Comparison of ENCODE assay signal across 1 cellular context in the genomic region with DNA sequence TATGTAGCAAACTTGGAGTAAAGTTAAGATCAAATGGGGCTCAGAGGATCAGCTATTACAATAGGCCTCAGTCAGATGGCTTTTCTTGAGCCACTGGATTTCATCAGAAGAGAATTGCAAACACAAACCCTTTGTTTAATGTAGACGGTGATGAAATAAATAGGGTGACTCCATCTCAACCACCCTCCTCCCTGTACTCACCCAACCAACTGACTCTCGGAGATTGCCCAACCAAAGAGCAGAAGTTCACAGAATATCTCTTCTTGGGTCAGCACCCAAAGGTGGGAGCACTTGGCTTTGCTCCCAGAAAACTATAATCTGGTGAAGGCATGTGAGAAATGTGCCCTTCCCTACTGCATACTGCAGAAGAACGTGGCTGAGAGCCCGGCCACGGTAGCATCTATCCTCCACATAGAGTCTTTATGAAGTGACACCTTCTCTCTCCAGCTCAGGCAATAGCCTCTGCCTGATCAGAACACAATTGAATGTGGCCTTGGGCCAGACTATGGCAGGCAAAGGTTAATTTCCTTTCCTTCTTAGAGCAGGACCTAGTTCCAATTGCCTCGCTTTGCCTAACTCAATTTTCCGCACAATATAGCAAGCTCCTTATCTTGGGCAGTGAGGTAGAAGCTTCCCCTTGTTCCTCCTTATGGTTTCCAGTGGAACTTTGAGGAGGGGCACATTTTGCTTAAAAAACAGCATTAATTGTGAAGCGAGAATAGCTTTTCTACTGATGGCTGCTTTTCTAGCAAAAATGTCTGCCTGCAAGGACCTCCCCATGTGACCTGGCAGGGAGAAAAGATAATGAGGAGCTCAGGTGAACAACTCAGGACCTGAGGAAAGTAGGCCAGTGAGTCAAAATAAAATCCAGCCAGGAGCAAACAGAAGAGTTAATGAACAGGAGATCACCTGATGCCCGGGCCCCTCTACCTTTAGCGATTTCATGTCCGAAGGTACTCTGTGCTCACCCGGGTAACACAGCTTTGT.
TF ChIP-seq lines count a peak whose summit lies in the region.

No MANE protein-coding gene starts in this region.

TF ChIP-seq in HepG2, 621 proteins besides CTCF, POLR2A, EP300 and RAD21 (continued from another document and continues in another):
- TF ChIP-seq, protein P1, sequence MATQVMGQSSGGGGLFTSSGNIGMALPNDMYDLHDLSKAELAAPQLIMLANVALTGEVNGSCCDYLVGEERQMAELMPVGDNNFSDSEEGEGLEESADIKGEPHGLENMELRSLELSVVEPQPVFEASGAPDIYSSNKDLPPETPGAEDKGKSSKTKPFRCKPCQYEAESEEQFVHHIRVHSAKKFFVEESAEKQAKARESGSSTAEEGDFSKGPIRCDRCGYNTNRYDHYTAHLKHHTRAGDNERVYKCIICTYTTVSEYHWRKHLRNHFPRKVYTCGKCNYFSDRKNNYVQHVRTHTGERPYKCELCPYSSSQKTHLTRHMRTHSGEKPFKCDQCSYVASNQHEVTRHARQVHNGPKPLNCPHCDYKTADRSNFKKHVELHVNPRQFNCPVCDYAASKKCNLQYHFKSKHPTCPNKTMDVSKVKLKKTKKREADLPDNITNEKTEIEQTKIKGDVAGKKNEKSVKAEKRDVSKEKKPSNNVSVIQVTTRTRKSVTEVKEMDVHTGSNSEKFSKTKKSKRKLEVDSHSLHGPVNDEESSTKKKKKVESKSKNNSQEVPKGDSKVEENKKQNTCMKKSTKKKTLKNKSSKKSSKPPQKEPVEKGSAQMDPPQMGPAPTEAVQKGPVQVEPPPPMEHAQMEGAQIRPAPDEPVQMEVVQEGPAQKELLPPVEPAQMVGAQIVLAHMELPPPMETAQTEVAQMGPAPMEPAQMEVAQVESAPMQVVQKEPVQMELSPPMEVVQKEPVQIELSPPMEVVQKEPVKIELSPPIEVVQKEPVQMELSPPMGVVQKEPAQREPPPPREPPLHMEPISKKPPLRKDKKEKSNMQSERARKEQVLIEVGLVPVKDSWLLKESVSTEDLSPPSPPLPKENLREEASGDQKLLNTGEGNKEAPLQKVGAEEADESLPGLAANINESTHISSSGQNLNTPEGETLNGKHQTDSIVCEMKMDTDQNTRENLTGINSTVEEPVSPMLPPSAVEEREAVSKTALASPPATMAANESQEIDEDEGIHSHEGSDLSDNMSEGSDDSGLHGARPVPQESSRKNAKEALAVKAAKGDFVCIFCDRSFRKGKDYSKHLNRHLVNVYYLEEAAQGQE (IDR thresholded peaks at IDR 0.05; ENCODE audit: borderline replicate concordance in 1 of 2, low read depth in 1 of 2, low read length in 2 of 2): peak in 1 of 2 experiments; percentile 62; a peak in 1 of 4 replicates
- TF ChIP-seq ZNF337 (CRISPR knock-in tag; IDR thresholded peaks at IDR 0.05; ENCODE audit: borderline replicate concordance, low read depth) (no peak), ZC3H13 (CRISPR knock-in tag; IDR thresholded peaks at IDR 0.05) (no peak), ZFX (CRISPR knock-in tag; IDR thresholded peaks at IDR 0.05; ENCODE audit: low read depth) (no peak), MED8 (CRISPR knock-in tag; IDR thresholded peaks at IDR 0.05; ENCODE audit: insufficient replicate concordance) (peak; percentile 72), NFIB (CRISPR knock-in tag; IDR thresholded peaks at IDR 0.05; ENCODE audit: borderline replicate concordance) (no peak), EHMT2 (IDR thresholded peaks at IDR 0.05; ENCODE audit: borderline replicate concordance, low read depth, low read length) (peak; percentile 97), ZNF567 (CRISPR knock-in tag; IDR thresholded peaks at IDR 0.05; ENCODE audit: borderline replicate concordance) (peak; percentile 35; the same call in 1 of the 2 replicates), ZNF263 (CRISPR knock-in tag; IDR thresholded peaks at IDR 0.05) (peak; percentile 100), ZNF253 (CRISPR knock-in tag; IDR thresholded peaks at IDR 0.05; ENCODE audit: borderline replicate concordance) (no peak; the same call in 1 of the 2 replicates), MED13 (CRISPR knock-in tag; IDR thresholded peaks at IDR 0.05) (peak; percentile 89), ZNF205 (CRISPR knock-in tag; IDR thresholded peaks at IDR 0.05) (peak; percentile 83; the same call in 1 of the 2 replicates), ZNF761 (CRISPR knock-in tag; conservative IDR thresholded peaks at IDR 0.05) (no peak), ZNF232 (CRISPR knock-in tag; IDR thresholded peaks at IDR 0.05; ENCODE audit: borderline replicate concordance) (peak; percentile 77; the same call in 1 of the 2 replicates), NFIC (IDR thresholded peaks at IDR 0.05; ENCODE audit: low read length) (peak; percentile 91), HOXA3 (CRISPR knock-in tag; IDR thresholded peaks at IDR 0.05) (peak; percentile 85), ZSCAN22 (CRISPR knock-in tag; IDR thresholded peaks at IDR 0.05) (peak; percentile 82), RBM22 (optimal IDR thresholded peaks at IDR 0.05; ENCODE audit: low read length) (peak; percentile 13), ZNF766 (CRISPR knock-in tag; IDR thresholded peaks at IDR 0.05; ENCODE audit: borderline replicate concordance) (peak; percentile 77; the same call in 1 of the 2 replicates), ELF1 (CRISPR knock-in tag; IDR thresholded peaks at IDR 0.05) (no peak), KLF9 (CRISPR knock-in tag; IDR thresholded peaks at IDR 0.05; ENCODE audit: low read depth) (no peak; the same call in 1 of the 2 replicates), AGO2 (optimal IDR thresholded peaks at IDR 0.05; ENCODE audit: low read depth, low read length) (no peak), HDAC2 (CRISPR knock-in tag; IDR thresholded peaks at IDR 0.05) (peak; percentile 95), LCORL (IDR thresholded peaks at IDR 0.05) (no peak), LCORL (CRISPR knock-in tag; IDR thresholded peaks at IDR 0.05) (peak; percentile 87), ZNF230 (CRISPR knock-in tag; IDR thresholded peaks at IDR 0.05) (no peak), ZNF136 (CRISPR knock-in tag; IDR thresholded peaks at IDR 0.05; ENCODE audit: low read depth) (peak; percentile 38; the same call in 1 of the 2 replicates), DNMT3B (CRISPR knock-in tag; conservative IDR thresholded peaks at IDR 0.05) (0 out of 2 replicates have a peak, but pooled peaks have one; percentile 52), PITX1 (CRISPR knock-in tag; IDR thresholded peaks at IDR 0.05) (peak; percentile 71; the same call in 1 of the 2 replicates), RBFOX2 (IDR thresholded peaks at IDR 0.05; ENCODE audit: low read depth, low read length) (no peak), ZNF235 (CRISPR knock-in tag; IDR thresholded peaks at IDR 0.05; ENCODE audit: borderline replicate concordance) (no peak), NCOA2 (CRISPR knock-in tag; IDR thresholded peaks at IDR 0.05) (peak; percentile 91), BORCS8-MEF2B (CRISPR knock-in tag; IDR thresholded peaks at IDR 0.05) (0 out of 2 replicates have a peak, but pooled peaks have one; percentile 27), ZNF256 (CRISPR knock-in tag; conservative IDR thresholded peaks at IDR 0.05) (0 out of 2 replicates have a peak, but pooled peaks have one; percentile 61), ZKSCAN8 (CRISPR knock-in tag; IDR thresholded peaks at IDR 0.05; ENCODE audit: borderline replicate concordance) (peak; percentile 36; the same call in 1 of the 2 replicates), RCOR2 (CRISPR knock-in tag; IDR thresholded peaks at IDR 0.05) (peak; percentile 89), HNRNPK (IDR thresholded peaks at IDR 0.05; ENCODE audit: low read depth, low read length, poor library complexity, severe bottlenecking) (no peak), HOXA9 (CRISPR knock-in tag; IDR thresholded peaks at IDR 0.05; ENCODE audit: borderline replicate concordance) (0 out of 2 replicates have a peak, but pooled peaks have one; percentile 12), GABPA (IDR thresholded peaks at IDR 0.05; ENCODE audit: low read depth, low read length) (no peak), GABPA (CRISPR knock-in tag; IDR thresholded peaks at IDR 0.05; ENCODE audit: low read depth) (0 out of 2 replicates have a peak, but pooled peaks have one; percentile 19), ZFP90 (CRISPR knock-in tag; IDR thresholded peaks at IDR 0.05; ENCODE audit: borderline replicate concordance) (peak; percentile 79; the same call in 1 of the 2 replicates), ZNF121 (CRISPR knock-in tag; IDR thresholded peaks at IDR 0.05) (peak; percentile 29; the same call in 1 of the 2 replicates), NFYC (CRISPR knock-in tag; IDR thresholded peaks at IDR 0.05) (0 out of 2 replicates have a peak, but pooled peaks have one; percentile 6), GATAD2A (CRISPR knock-in tag; IDR thresholded peaks at IDR 0.05) (peak; percentile 99), SMC3 (IDR thresholded peaks at IDR 0.05; ENCODE audit: low read length) (peak; percentile 69), REPIN1 (CRISPR knock-in tag; IDR thresholded peaks at IDR 0.05; ENCODE audit: borderline replicate concordance, low read depth) (peak; percentile 86; the same call in 1 of the 2 replicates)
- TF ChIP-seq, protein P2, sequence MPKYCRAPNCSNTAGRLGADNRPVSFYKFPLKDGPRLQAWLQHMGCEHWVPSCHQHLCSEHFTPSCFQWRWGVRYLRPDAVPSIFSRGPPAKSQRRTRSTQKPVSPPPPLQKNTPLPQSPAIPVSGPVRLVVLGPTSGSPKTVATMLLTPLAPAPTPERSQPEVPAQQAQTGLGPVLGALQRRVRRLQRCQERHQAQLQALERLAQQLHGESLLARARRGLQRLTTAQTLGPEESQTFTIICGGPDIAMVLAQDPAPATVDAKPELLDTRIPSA (CRISPR knock-in tag; IDR thresholded peaks at IDR 0.05; ENCODE audit: borderline replicate concordance): no peak
- TF ChIP-seq, protein P3, sequence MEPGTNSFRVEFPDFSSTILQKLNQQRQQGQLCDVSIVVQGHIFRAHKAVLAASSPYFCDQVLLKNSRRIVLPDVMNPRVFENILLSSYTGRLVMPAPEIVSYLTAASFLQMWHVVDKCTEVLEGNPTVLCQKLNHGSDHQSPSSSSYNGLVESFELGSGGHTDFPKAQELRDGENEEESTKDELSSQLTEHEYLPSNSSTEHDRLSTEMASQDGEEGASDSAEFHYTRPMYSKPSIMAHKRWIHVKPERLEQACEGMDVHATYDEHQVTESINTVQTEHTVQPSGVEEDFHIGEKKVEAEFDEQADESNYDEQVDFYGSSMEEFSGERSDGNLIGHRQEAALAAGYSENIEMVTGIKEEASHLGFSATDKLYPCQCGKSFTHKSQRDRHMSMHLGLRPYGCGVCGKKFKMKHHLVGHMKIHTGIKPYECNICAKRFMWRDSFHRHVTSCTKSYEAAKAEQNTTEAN (CRISPR knock-in tag; conservative IDR thresholded peaks at IDR 0.05): 0 out of 2 replicates have a peak, but pooled peaks have one; percentile 24
- TF ChIP-seq, protein P4, sequence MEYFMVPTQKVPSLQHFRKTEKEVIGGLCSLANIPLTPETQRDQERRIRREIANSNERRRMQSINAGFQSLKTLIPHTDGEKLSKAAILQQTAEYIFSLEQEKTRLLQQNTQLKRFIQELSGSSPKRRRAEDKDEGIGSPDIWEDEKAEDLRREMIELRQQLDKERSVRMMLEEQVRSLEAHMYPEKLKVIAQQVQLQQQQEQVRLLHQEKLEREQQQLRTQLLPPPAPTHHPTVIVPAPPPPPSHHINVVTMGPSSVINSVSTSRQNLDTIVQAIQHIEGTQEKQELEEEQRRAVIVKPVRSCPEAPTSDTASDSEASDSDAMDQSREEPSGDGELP (IDR thresholded peaks at IDR 0.05; ENCODE audit: borderline replicate concordance, low read depth): peak; percentile 73; the same call in 1 of the 2 replicates
- TF ChIP-seq, protein P5, sequence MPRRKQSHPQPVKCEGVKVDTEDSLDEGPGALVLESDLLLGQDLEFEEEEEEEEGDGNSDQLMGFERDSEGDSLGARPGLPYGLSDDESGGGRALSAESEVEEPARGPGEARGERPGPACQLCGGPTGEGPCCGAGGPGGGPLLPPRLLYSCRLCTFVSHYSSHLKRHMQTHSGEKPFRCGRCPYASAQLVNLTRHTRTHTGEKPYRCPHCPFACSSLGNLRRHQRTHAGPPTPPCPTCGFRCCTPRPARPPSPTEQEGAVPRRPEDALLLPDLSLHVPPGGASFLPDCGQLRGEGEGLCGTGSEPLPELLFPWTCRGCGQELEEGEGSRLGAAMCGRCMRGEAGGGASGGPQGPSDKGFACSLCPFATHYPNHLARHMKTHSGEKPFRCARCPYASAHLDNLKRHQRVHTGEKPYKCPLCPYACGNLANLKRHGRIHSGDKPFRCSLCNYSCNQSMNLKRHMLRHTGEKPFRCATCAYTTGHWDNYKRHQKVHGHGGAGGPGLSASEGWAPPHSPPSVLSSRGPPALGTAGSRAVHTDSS (CRISPR knock-in tag; conservative IDR thresholded peaks at IDR 0.05): no peak
- TF ChIP-seq, protein P6, sequence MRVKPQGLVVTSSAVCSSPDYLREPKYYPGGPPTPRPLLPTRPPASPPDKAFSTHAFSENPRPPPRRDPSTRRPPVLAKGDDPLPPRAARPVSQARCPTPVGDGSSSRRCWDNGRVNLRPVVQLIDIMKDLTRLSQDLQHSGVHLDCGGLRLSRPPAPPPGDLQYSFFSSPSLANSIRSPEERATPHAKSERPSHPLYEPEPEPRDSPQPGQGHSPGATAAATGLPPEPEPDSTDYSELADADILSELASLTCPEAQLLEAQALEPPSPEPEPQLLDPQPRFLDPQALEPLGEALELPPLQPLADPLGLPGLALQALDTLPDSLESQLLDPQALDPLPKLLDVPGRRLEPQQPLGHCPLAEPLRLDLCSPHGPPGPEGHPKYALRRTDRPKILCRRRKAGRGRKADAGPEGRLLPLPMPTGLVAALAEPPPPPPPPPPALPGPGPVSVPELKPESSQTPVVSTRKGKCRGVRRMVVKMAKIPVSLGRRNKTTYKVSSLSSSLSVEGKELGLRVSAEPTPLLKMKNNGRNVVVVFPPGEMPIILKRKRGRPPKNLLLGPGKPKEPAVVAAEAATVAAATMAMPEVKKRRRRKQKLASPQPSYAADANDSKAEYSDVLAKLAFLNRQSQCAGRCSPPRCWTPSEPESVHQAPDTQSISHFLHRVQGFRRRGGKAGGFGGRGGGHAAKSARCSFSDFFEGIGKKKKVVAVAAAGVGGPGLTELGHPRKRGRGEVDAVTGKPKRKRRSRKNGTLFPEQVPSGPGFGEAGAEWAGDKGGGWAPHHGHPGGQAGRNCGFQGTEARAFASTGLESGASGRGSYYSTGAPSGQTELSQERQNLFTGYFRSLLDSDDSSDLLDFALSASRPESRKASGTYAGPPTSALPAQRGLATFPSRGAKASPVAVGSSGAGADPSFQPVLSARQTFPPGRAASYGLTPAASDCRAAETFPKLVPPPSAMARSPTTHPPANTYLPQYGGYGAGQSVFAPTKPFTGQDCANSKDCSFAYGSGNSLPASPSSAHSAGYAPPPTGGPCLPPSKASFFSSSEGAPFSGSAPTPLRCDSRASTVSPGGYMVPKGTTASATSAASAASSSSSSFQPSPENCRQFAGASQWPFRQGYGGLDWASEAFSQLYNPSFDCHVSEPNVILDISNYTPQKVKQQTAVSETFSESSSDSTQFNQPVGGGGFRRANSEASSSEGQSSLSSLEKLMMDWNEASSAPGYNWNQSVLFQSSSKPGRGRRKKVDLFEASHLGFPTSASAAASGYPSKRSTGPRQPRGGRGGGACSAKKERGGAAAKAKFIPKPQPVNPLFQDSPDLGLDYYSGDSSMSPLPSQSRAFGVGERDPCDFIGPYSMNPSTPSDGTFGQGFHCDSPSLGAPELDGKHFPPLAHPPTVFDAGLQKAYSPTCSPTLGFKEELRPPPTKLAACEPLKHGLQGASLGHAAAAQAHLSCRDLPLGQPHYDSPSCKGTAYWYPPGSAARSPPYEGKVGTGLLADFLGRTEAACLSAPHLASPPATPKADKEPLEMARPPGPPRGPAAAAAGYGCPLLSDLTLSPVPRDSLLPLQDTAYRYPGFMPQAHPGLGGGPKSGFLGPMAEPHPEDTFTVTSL (CRISPR knock-in tag; IDR thresholded peaks at IDR 0.05; ENCODE audit: borderline replicate concordance): peak; percentile 84
